34 cellular contexts compared by ENCODE assay signal in the genomic region with DNA sequence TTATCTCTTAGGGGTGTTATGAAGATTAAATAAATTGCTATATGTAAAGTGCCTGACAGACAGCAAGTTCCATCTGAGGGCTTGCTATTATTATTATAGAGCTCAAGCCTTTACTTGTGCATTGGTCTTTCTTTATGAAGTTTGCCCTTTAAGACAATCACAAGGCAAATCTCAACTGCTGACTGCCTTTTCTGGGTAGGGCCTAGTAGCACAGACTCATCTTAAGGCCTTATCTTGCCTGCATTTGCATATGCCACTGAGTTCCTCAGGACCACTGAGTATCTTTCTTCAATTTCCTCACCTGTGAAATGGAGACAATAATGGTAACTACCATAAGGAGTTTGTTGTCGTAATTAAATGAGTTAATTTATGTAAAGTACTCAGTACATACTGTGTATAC.
"Had no signal": no experiment of that assay in that cellular context is flagged by ENCODE, and none has a peak within 500 bp of the region (broad histone marks: within the 10 kb centered on the region; RNA-seq: fewer than 3 reads in every experiment).

No MANE protein-coding gene starts in this region.

- H3K4me3 ChIP-seq: adrenal gland, body of pancreas, breast epithelium had no signal

- H3K27ac ChIP-seq: adrenal gland, body of pancreas, brain microvascular endothelial cell, breast epithelium, VCaP had no signal

- DNase-seq: activated B cell treated with CpG ODN at 0.5 μM for 24 hours; activated CD4-positive, alpha-beta memory T cell treated with anti-CD3 and anti-CD28 coated beads for 36 hours; activated CD4-positive, alpha-beta T cell treated with anti-CD3 and anti-CD28 coated beads for 4 hours; activated CD4-positive, alpha-beta T cell treated with anti-CD3 and anti-CD28 coated beads, Interleukin-2, amount 10 ng/mL, durations not matched to agents 24 days and 14 days; activated CD4-positive, alpha-beta T cell treated with anti-CD3 and anti-CD28 coated beads, Interleukin-2, amount 50 U/mL, for 1 hour; activated CD4-positive, alpha-beta T cell treated with anti-CD3 and anti-CD28 coated beads, Interleukin-2, amount 50 U/mL, for 4 hours; activated CD4-positive, CD25-positive, alpha-beta regulatory T cell treated with anti-CD3 and anti-CD28 coated beads, Interleukin-2, amount 50 U/mL, for 72 hours; activated CD8-positive, alpha-beta memory T cell treated with anti-CD3 and anti-CD28 coated beads, Interleukin-2, amount 50 U/mL, for 4 hours; activated CD8-positive, alpha-beta T cell treated with anti-CD3 and anti-CD28 coated beads for 36 hours; activated effector memory CD4-positive, alpha-beta T cell treated with anti-CD3 and anti-CD28 coated beads, Interleukin-2, amount 50 U/mL, for 16 hours; activated gamma-delta T cell treated with Interleukin-2 at 50 U/mL for 16 hours; activated naive CD4-positive, alpha-beta T cell; activated naive CD4-positive, alpha-beta T cell treated with anti-CD3 and anti-CD28 coated beads for 36 hours; activated naive CD4-positive, alpha-beta T cell treated with anti-CD3 and anti-CD28 coated beads, Interleukin-2, amount 50 U/mL, for 16 hours; activated naive CD8-positive, alpha-beta T cell treated with anti-CD3 and anti-CD28 coated beads for 36 hours; activated T-cell treated with anti-CD3 and anti-CD28 coated beads for 4 hours; activated T-cell treated with anti-CD3 and anti-CD28 coated beads, Interleukin-2, amount 50 U/mL, for 1 hour; activated T-cell treated with anti-CD3 and anti-CD28 coated beads, Interleukin-2, amount 50 U/mL, for 4 hours; activated T-cell treated with anti-CD3 and anti-CD28 coated beads, Interleukin-2, amount 50 U/mL, for 72 hours; adrenal gland; amniotic stem cell; aorta; body of pancreas; brain microvascular endothelial cell; central memory CD4-positive, alpha-beta T cell; T-helper 1 cell; T-helper 2 cell; T-helper 9 cell had no signal

- H3K4me1 ChIP-seq: adrenal gland, body of pancreas, breast epithelium had no signal

- FAIRE-seq: astrocyte, TTC549 had no signal

- H3K9me3 ChIP-seq: adrenal gland, body of pancreas, breast epithelium had no signal

- ATAC-seq: activated CD8-positive, alpha-beta T cell treated with anti-CD3 and anti-CD28 coated beads for 36 hours; activated naive CD4-positive, alpha-beta T cell treated with anti-CD3 and anti-CD28 coated beads, Interleukin-2, amount 50 U/mL, for 72 hours; activated T-cell treated with anti-CD3 and anti-CD28 coated beads, Interleukin-2, amount 50 U/mL, for 4 hours; activated T-cell treated with anti-CD3 and anti-CD28 coated beads, Interleukin-2, amount 50 U/mL, for 72 hours; activated T-helper 17 cell treated with anti-CD3 and anti-CD28 coated beads, Interleukin-2, amount 50 U/mL, for 72 hours; body of pancreas had no signal

- H3K36me3 ChIP-seq: adrenal gland, brain microvascular endothelial cell, breast epithelium had no signal

- H3K27me3 ChIP-seq: adrenal gland, body of pancreas, brain microvascular endothelial cell, breast epithelium had no signal
